2 cellular contexts compared by ENCODE assay signal in genomic region chr16:2974319-2975056, GRCh38.
TF ChIP-seq lines count a peak whose summit lies in the region.

No MANE protein-coding gene starts in this region.

TF ChIP-seq in HEK293, 187 proteins besides CTCF, POLR2A, EP300 and RAD21 (continues in another document):
- TF ChIP-seq ZNF707 (tag by site-specific recombination; IDR thresholded peaks at IDR 0.05): no peak
- no peak for TF ChIP-seq ZXDB (tag by site-specific recombination; IDR thresholded peaks at IDR 0.05)
- peak; percentile 40; the same call in 1 of the 2 replicates for TF ChIP-seq ZNF341 (tag by site-specific recombination; IDR thresholded peaks at IDR 0.05; ENCODE audit: low read depth)
- no peak for TF ChIP-seq ZFHX2 (tag by site-specific recombination; conservative IDR thresholded peaks at IDR 0.05)
- TF ChIP-seq ZNF501 (tag by site-specific recombination; IDR thresholded peaks at IDR 0.05): no peak
- no peak for TF ChIP-seq ZNF514 (tag by site-specific recombination; IDR thresholded peaks at IDR 0.05)
- no peak for TF ChIP-seq GLI2 (tag by site-specific recombination; IDR thresholded peaks at IDR 0.05; ENCODE audit: borderline replicate concordance, low read depth)
- no peak for TF ChIP-seq ZNF701 (tag by site-specific recombination; IDR thresholded peaks at IDR 0.05)
- no peak for TF ChIP-seq ZNF121 (tag by site-specific recombination; IDR thresholded peaks at IDR 0.05)
- TF ChIP-seq ZNF239 (tag by site-specific recombination; IDR thresholded peaks at IDR 0.05): no peak
- no peak for TF ChIP-seq ZNF26 (tag by site-specific recombination; IDR thresholded peaks at IDR 0.05)
- no peak for TF ChIP-seq ZNF530 (tag by site-specific recombination; IDR thresholded peaks at IDR 0.05; ENCODE audit: low read depth)
- no peak for TF ChIP-seq PRDM6 (tag by site-specific recombination; IDR thresholded peaks at IDR 0.05)
- TF ChIP-seq ZNF645 (tag by site-specific recombination; IDR thresholded peaks at IDR 0.05): no peak
- no peak for TF ChIP-seq ZNF830 (tag by site-specific recombination; IDR thresholded peaks at IDR 0.05; ENCODE audit: low read depth)
- no peak for TF ChIP-seq ZNF426 (tag by site-specific recombination; IDR thresholded peaks at IDR 0.05)
- TF ChIP-seq ZSCAN5A (tag by site-specific recombination; IDR thresholded peaks at IDR 0.05): no peak
- TF ChIP-seq ZNF704 (tag by site-specific recombination; IDR thresholded peaks at IDR 0.05): no peak
- TF ChIP-seq ZBTB8A (tag by site-specific recombination; IDR thresholded peaks at IDR 0.05): no peak
- TF ChIP-seq ZNF600 (tag by site-specific recombination; IDR thresholded peaks at IDR 0.05): peak; percentile 11; the same call in 1 of the 2 replicates
- no peak for TF ChIP-seq OSR2 (tag by site-specific recombination; IDR thresholded peaks at IDR 0.05)
- no peak for TF ChIP-seq ZNF549 (tag by site-specific recombination; IDR thresholded peaks at IDR 0.05)
- TF ChIP-seq ZNF791 (tag by site-specific recombination; IDR thresholded peaks at IDR 0.05): no peak
- no peak for TF ChIP-seq ZNF24 (tag by site-specific recombination; IDR thresholded peaks at IDR 0.05)
- no peak for TF ChIP-seq YY1 (tag by site-specific recombination; IDR thresholded peaks at IDR 0.05)
- TF ChIP-seq GLIS1 (tag by site-specific recombination; IDR thresholded peaks at IDR 0.05): no peak
- no peak for TF ChIP-seq ZNF211 (tag by site-specific recombination; IDR thresholded peaks at IDR 0.05; ENCODE audit: low read depth)
- no peak for TF ChIP-seq ZNF169 (tag by site-specific recombination; IDR thresholded peaks at IDR 0.05)
- TF ChIP-seq GLIS2 (tag by site-specific recombination; IDR thresholded peaks at IDR 0.05): 0 out of 2 replicates have a peak, but pooled peaks have one; percentile 5

TF ChIP-seq in K562, 482 proteins besides CTCF, POLR2A, EP300 and RAD21:
- peak; percentile 82; the same call in 1 of the 2 replicates for TF ChIP-seq POLR2AphosphoS2 (IDR thresholded peaks at IDR 0.05; ENCODE audit: low read length)
- no peak for TF ChIP-seq MBD2 (IDR thresholded peaks at IDR 0.05; ENCODE audit: borderline replicate concordance, low read depth)
- no peak for TF ChIP-seq BRCA1 (IDR thresholded peaks at IDR 0.05)
- TF ChIP-seq BRCA1 (CRISPR knock-in tag; IDR thresholded peaks at IDR 0.05): no peak
- peak; percentile 18; the same call in 1 of the 2 replicates for TF ChIP-seq RBFOX2 (IDR thresholded peaks at IDR 0.05; ENCODE audit: low read depth, low read length)
- TF ChIP-seq MXD1 (CRISPR knock-in tag; IDR thresholded peaks at IDR 0.05; ENCODE audit: borderline replicate concordance, poor library complexity, severe bottlenecking): no peak
- TF ChIP-seq SIRT6 (IDR thresholded peaks at IDR 0.05; ENCODE audit: low read depth, low read length): peak; percentile 78
- peak; percentile 71 for TF ChIP-seq POLR2G (IDR thresholded peaks at IDR 0.05; ENCODE audit: low read depth, low read length)
- TF ChIP-seq DNMT1 (IDR thresholded peaks at IDR 0.05): no peak
- peak; percentile 42 for TF ChIP-seq SUPT5H (IDR thresholded peaks at IDR 0.05)
